In the genomic region with DNA sequence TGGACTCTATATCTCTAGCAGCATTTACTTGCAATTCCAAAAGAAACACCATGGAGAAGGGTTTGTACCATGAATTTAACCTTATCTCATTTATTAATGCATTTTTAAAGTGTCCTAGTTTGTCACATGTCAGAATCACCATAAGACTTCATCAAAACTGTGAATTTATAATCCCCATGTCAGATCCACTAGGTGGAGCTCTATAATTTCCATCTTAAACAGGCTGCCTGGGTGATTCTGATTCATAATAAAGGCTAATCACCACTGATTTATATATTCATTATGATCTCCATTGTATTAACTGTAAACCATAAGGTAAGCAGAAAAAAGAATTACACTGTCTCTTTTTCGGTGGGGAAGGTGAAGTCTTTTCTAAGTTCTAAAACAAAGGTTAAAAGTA, we compare ENCODE assay signal across 8 cellular contexts. TPM values are rescaled to one million over a fixed set of nuclear protein-coding genes. Genes with fewer than 3 reads are reported as not detected.
A peak's percentile ranks its signal among the peaks of the same experiment; 100 is the strongest.
DNase-seq lines count a peak whose midpoint lies in the region; ATAC-seq and TF ChIP-seq lines count a peak whose summit lies in the region.

No MANE protein-coding gene starts in this region.

- no CpG with 5 or more reads among the region's 1 CpG for WGBS in mesenchymal stem cell

- H3K18ac ChIP-seq in mesenchymal stem cell (ENCODE audit: low read depth in 1 of 2, low read length in 2 of 2), result no peak overlapping the region

- peaks cover 10% of the 10 kb centered on the region for H3K4me1 Mint-ChIP-seq in glutamatergic neuron (ENCODE audit: low read depth, unreplicated experiment)
- peaks cover 5% of the 10 kb centered on the region for H3K4me1 Mint-ChIP-seq in activated CD4-positive, alpha-beta memory T cell treated with anti-CD3 and anti-CD28 coated beads, Interleukin-2, amount 10 ng/mL, durations not matched to agents 7 days and 5 days

- H3K4ac ChIP-seq in mesenchymal stem cell (ENCODE audit: low read depth in 1 of 2, low read length in 2 of 2), result no peak overlapping the region

- no peak overlapping the region for H2BK15ac ChIP-seq in mesenchymal stem cell (ENCODE audit: low read depth, poor library complexity, severe bottlenecking)

- CTCF ChIA-PET in RWPE1 (lab: Yijun Ruan, JAX), result no interaction called here
- CTCF ChIA-PET in activated CD4-positive, alpha-beta memory T cell treated with anti-CD3 and anti-CD28 coated beads, Interleukin-2, amount 10 ng/mL, durations not matched to agents 7 days and 5 days (lab: Charles Lee), result no interaction called here

- no peaks in the 10 kb centered on the region for H3K9me3 ChIP-seq in mesenchymal stem cell (ENCODE audit: control insufficient read depth, low read length)

- H3K9ac ChIP-seq in mesenchymal stem cell (ENCODE audit: low read length), result no peak overlapping the region

- H2AFZ ChIP-seq in mesenchymal stem cell (ENCODE audit: low read depth, low read length), result no peak overlapping the region

- TF ChIP-seq CTCF in GM12873 (IDR thresholded peaks at IDR 0.05; ENCODE audit: insufficient read depth, low read depth, low read length, missing control alignments) (peak; percentile 32), RWPE1 (conservative IDR thresholded peaks at IDR 0.05; ENCODE audit: low read depth) (0 out of 2 replicates have a peak, but pooled peaks have one; percentile 16), glutamatergic neuron (IDR thresholded peaks at IDR 0.05; ENCODE audit: partially characterized antibody, unreplicated experiment) (peak; percentile 21)

- no peak overlapping the region for H3K4me2 ChIP-seq in mesenchymal stem cell (ENCODE audit: low read length, poor library complexity, severe bottlenecking)

- ATAC-seq in HG02642 (IDR thresholded peaks at IDR 0.05; ENCODE audit: poor library complexity, unreplicated experiment), result no peak

- H3K36me3 ChIP-seq in mesenchymal stem cell (ENCODE audit: control insufficient read depth in 1 of 2, insufficient read depth in 2 of 2, low read depth in 1 of 2, low read length in 2 of 2), result no peaks in the 10 kb centered on the region

- no peaks in the 10 kb centered on the region for H3K79me1 ChIP-seq in mesenchymal stem cell (replicated peaks; ENCODE audit: low read length, poor library complexity, severe bottlenecking)

- no peak overlapping the region for H2BK120ac ChIP-seq in mesenchymal stem cell (ENCODE audit: low read depth, low read length)

- no peak overlapping the region for H2BK12ac ChIP-seq in mesenchymal stem cell (ENCODE audit: low read length in 2 of 2)

- H4K8ac ChIP-seq in mesenchymal stem cell (ENCODE audit: low read length), result no peak overlapping the region

- peaks cover 0 to 74% of the 10 kb centered on the region in 2 experiments for H3K27me3 ChIP-seq in mesenchymal stem cell (ENCODE audit: control insufficient read depth in 1 of 2, insufficient read depth in 1 of 2, low read length in 2 of 2)

- no peak overlapping the region for H3K23ac ChIP-seq in mesenchymal stem cell (ENCODE audit: low read length in 2 of 2)

- H3K14ac ChIP-seq in mesenchymal stem cell (ENCODE audit: low read length in 2 of 2), result no peak overlapping the region

- no peak overlapping the region for H3K27ac ChIP-seq in RWPE1
- no peak overlapping the region for H3K27ac ChIP-seq in mesenchymal stem cell (ENCODE audit: low read length, poor library complexity, severe bottlenecking)

- peaks cover 5% of the 10 kb centered on the region for H3K9me3 Mint-ChIP-seq in glutamatergic neuron (ENCODE audit: unreplicated experiment)
- no peaks in the 10 kb centered on the region for H3K9me3 Mint-ChIP-seq in activated CD4-positive, alpha-beta memory T cell treated with anti-CD3 and anti-CD28 coated beads, Interleukin-2, amount 10 ng/mL, durations not matched to agents 7 days and 5 days

- no peaks in the 10 kb centered on the region for H3K4me1 ChIP-seq in mesenchymal stem cell (ENCODE audit: control insufficient read depth, insufficient read depth, low read depth, low read length)

- H3K4me3 ChIP-seq in mesenchymal stem cell (ENCODE audit: insufficient read depth in 1 of 2, low read depth in 1 of 2, low read length in 2 of 2), result no peak overlapping the region

- no peak overlapping the region for H2BK5ac ChIP-seq in mesenchymal stem cell (ENCODE audit: low read depth, low read length, poor library complexity, severe bottlenecking)

- no peak overlapping the region for H3K27ac Mint-ChIP-seq in glutamatergic neuron (ENCODE audit: unreplicated experiment)
- H3K27ac Mint-ChIP-seq in activated CD4-positive, alpha-beta memory T cell treated with anti-CD3 and anti-CD28 coated beads, Interleukin-2, amount 10 ng/mL, durations not matched to agents 7 days and 5 days, result no peak overlapping the region

- no peak overlapping the region for H4K91ac ChIP-seq in mesenchymal stem cell (ENCODE audit: low read length)

- H3K36me3 Mint-ChIP-seq in glutamatergic neuron (ENCODE audit: unreplicated experiment), result no peaks in the 10 kb centered on the region
- H3K36me3 Mint-ChIP-seq in activated CD4-positive, alpha-beta memory T cell treated with anti-CD3 and anti-CD28 coated beads, Interleukin-2, amount 10 ng/mL, durations not matched to agents 7 days and 5 days (ENCODE audit: low read depth), result no peaks in the 10 kb centered on the region

- H2AK5ac ChIP-seq in mesenchymal stem cell (ENCODE audit: low read length, severe bottlenecking), result no peak overlapping the region

- H3K4me3 Mint-ChIP-seq in glutamatergic neuron (ENCODE audit: unreplicated experiment), result no peak overlapping the region
- no peak overlapping the region for H3K4me3 Mint-ChIP-seq in activated CD4-positive, alpha-beta memory T cell treated with anti-CD3 and anti-CD28 coated beads, Interleukin-2, amount 10 ng/mL, durations not matched to agents 7 days and 5 days

- DNase-seq in AG08396 (ENCODE audit: low spot score) (peak; percentile 34), RWPE1 (ENCODE audit: low spot score) (peak; percentile 2), glutamatergic neuron (no peak), mesenchymal stem cell (no peak)
- no peak for DNase-seq in activated T-cell treated with anti-CD3 and anti-CD28 coated beads, Interleukin-2, amount 50 U/mL, for 48 hours
- DNase-seq in activated CD4-positive, alpha-beta memory T cell treated with anti-CD3 and anti-CD28 coated beads, Interleukin-2, amount 10 ng/mL, durations not matched to agents 7 days and 5 days, result no peak

- POLR2A ChIA-PET in RWPE1 (lab: Yijun Ruan, JAX; ENCODE audit: low non-redundant PET), result no interaction called here
- POLR2A ChIA-PET in activated CD4-positive, alpha-beta memory T cell treated with anti-CD3 and anti-CD28 coated beads, Interleukin-2, amount 10 ng/mL, durations not matched to agents 7 days and 5 days (lab: Charles Lee), result no interaction called here

- peaks cover under 1% of the 10 kb centered on the region for H3K27me3 Mint-ChIP-seq in glutamatergic neuron (ENCODE audit: unreplicated experiment)
- peaks cover 25% of the 10 kb centered on the region for H3K27me3 Mint-ChIP-seq in activated CD4-positive, alpha-beta memory T cell treated with anti-CD3 and anti-CD28 coated beads, Interleukin-2, amount 10 ng/mL, durations not matched to agents 7 days and 5 days

RNA-seq across cellular contexts. Expression of a gene that starts 4.0 kb away (rescaled TPM):
- total RNA-seq in glutamatergic neuron (ENCODE audit: unreplicated experiment), result 6.3 TPM
- polyA plus RNA-seq in mesenchymal stem cell (2013, experiment 1 of 2), result not detected
- not detected for polyA plus RNA-seq in mesenchymal stem cell (2013, experiment 2 of 2)
- not detected for total RNA-seq in activated CD4-positive, alpha-beta memory T cell treated with anti-CD3 and anti-CD28 coated beads, Interleukin-2, amount 10 ng/mL, durations not matched to agents 7 days and 5 days

RNA-seq across cellular contexts. Expression of a gene that starts 12.8 kb away (rescaled TPM):
- total RNA-seq in glutamatergic neuron (ENCODE audit: unreplicated experiment), result not detected
- not detected for polyA plus RNA-seq in mesenchymal stem cell (2013, experiment 1 of 2)
- polyA plus RNA-seq in mesenchymal stem cell (2013, experiment 2 of 2), result not detected
- total RNA-seq in activated CD4-positive, alpha-beta memory T cell treated with anti-CD3 and anti-CD28 coated beads, Interleukin-2, amount 10 ng/mL, durations not matched to agents 7 days and 5 days, result not detected

RNA-seq across cellular contexts. Expression of a gene that starts 26.3 kb away (rescaled TPM):
- total RNA-seq in glutamatergic neuron (ENCODE audit: unreplicated experiment), result 3.6 TPM
- polyA plus RNA-seq in mesenchymal stem cell (2013, experiment 1 of 2), result not detected
- polyA plus RNA-seq in mesenchymal stem cell (2013, experiment 2 of 2), result not detected
- 1 to 10 TPM; 5.2 to 7.0 TPM for total RNA-seq in activated CD4-positive, alpha-beta memory T cell treated with anti-CD3 and anti-CD28 coated beads, Interleukin-2, amount 10 ng/mL, durations not matched to agents 7 days and 5 days

Comparison
In these comparisons a context has a peak if more than half of its experiments do, and no peak if none do; other contexts are left out.
1. DNase-seq: peak in AG08396 (single experiment) and RWPE1 (single experiment); none in glutamatergic neuron (single experiment), activated T-cell treated with anti-CD3 and anti-CD28 coated beads, Interleukin-2, amount 50 U/mL, for 48 hours (0 of 2), mesenchymal stem cell (single experiment) and activated CD4-positive, alpha-beta memory T cell treated with anti-CD3 and anti-CD28 coated beads, Interleukin-2, amount 10 ng/mL, durations not matched to agents 7 days and 5 days (single experiment).
2. Peak in every context shown above with its lines, with median percentiles within 50 percentile points of each other: CTCF ChIP-seq.